18 cellular contexts compared by ENCODE assay signal in the genomic region with DNA sequence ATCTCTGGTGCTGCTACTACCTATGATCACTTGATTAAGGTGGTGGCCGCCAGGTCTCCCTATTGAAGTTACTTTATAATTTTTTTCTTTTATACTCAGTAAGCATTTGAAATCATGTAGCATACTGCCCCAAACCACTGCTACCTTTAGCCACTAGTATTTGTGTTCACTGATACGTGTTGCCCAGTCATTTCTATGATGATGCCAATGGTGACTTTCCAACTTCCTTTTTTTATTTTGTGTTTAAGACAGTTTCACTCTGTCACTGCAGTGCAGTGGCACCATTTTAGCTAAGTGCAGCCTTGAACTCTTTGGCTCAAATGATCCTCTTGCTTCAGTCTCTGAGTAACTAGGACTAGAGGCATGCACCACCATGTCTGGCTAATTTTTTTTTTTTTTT.
DNase-seq lines count a peak whose midpoint lies in the region; ATAC-seq and TF ChIP-seq lines count a peak whose summit lies in the region.
"Had no signal": no experiment of that assay in that cellular context is flagged by ENCODE, and none has a peak within 500 bp of the region (broad histone marks: within the 10 kb centered on the region; RNA-seq: fewer than 3 reads in every experiment).

No MANE protein-coding gene starts in this region.

- peak overlapping the region; percentile 17; the same call in 1 of the 2 replicates for H3K9ac ChIP-seq in OCI-LY3 (ENCODE audit: low read length)
- H3K9ac ChIP-seq in Karpas-422 (ENCODE audit: low read length) = no peak overlapping the region

- H3K4me2 ChIP-seq in OCI-LY3 (ENCODE audit: low read length) (peak overlapping the region; percentile 40), Karpas-422 (ENCODE audit: low read depth, low read length, poor library complexity, severe bottlenecking) (no peak overlapping the region)

- H3K9me3 ChIP-seq in OCI-LY3 (ENCODE audit: insufficient read depth, low read length) = peaks cover 4% of the 10 kb centered on the region; the same call in 1 of the 2 replicates
- H3K9me3 ChIP-seq in Karpas-422 (ENCODE audit: low read length) = peaks cover 21% of the 10 kb centered on the region
- H3K9me3 ChIP-seq: Caco-2 had no signal

- H3K4me3 ChIP-seq in OCI-LY3 (ENCODE audit: low read length) (no peak overlapping the region), Karpas-422 (ENCODE audit: low read length) (no peak overlapping the region)

- H3K79me2 ChIP-seq in OCI-LY3 (ENCODE audit: low read length) = no peaks in the 10 kb centered on the region
- no peaks in the 10 kb centered on the region for H3K79me2 ChIP-seq in Karpas-422 (ENCODE audit: low read length)

- no peak for DNase-seq in Karpas-422
- DNase-seq in medulla oblongata (ENCODE audit: extremely low spot score) = no peak
- no peak for DNase-seq in dedifferentiated amniotic fluid mesenchymal stem cell (ENCODE audit: extremely low spot score)
- DNase-seq in DMS53 (lab: John Stamatoyannopoulos, UW) = no peak
- DNase-seq: Caco-2, DMS79 treated with DMSO at 0.1 percent for 48 hours, H7, MM.1S, NCI-H1417 treated with DMSO at 0.1 percent for 48 hours, NCI-H2029, NCI-H510A treated with DMSO at 0.1 percent for 48 hours, SHP77, T-helper 17 cell had no signal

- no peaks in the 10 kb centered on the region for H3K36me3 ChIP-seq in OCI-LY3 (replicated peaks; ENCODE audit: low read depth, low read length)
- H3K36me3 ChIP-seq in Karpas-422 (ENCODE audit: insufficient read depth, low read length) = no peaks in the 10 kb centered on the region

- H3K27ac ChIP-seq in OCI-LY3 (ENCODE audit: low read length) = peak overlapping the region; percentile 46
- no peak overlapping the region for H3K27ac ChIP-seq in Karpas-422 (ENCODE audit: low read length)

- H3K27me3 ChIP-seq in OCI-LY3 (ENCODE audit: low read depth, low read length) (no peaks in the 10 kb centered on the region), Karpas-422 (ENCODE audit: low read length) (no peaks in the 10 kb centered on the region)

- H3K4me1 ChIP-seq in OCI-LY3 (ENCODE audit: low read length) (peaks cover 25% of the 10 kb centered on the region), Karpas-422 (ENCODE audit: low read length) (no peaks in the 10 kb centered on the region)
- H3K4me1 ChIP-seq: Caco-2 had no signal

- ATAC-seq in GM18499 (IDR thresholded peaks at IDR 0.05; ENCODE audit: insufficient read depth, unreplicated experiment) (peak; percentile 61), GM18907 (IDR thresholded peaks at IDR 0.05; ENCODE audit: unreplicated experiment) (peak; percentile 89), HG03159 (IDR thresholded peaks at IDR 0.05; ENCODE audit: unreplicated experiment) (peak; percentile 81)
- ATAC-seq: SK-N-SH treated with all-trans-retinoic acid at 6 μM for 48 hours, T-helper 17 cell had no signal

- no peak for TF ChIP-seq CTCF in OCI-LY3 (IDR thresholded peaks at IDR 0.05; ENCODE audit: low read depth, low read length)

- H4K20me1 ChIP-seq in OCI-LY3 (ENCODE audit: insufficient read depth, low read length) (no peaks in the 10 kb centered on the region), Karpas-422 (ENCODE audit: insufficient read depth, low read depth, low read length) (no peaks in the 10 kb centered on the region)

- no peaks in the 10 kb centered on the region for H3K9me2 ChIP-seq in Karpas-422 (replicated peaks; ENCODE audit: insufficient read depth, low read length)

- H2AFZ ChIP-seq in OCI-LY3 (ENCODE audit: low read depth, low read length) (0 out of 2 replicates have a peak overlapping the region, but pooled peaks have one; percentile 17), Karpas-422 (ENCODE audit: low read length) (no peak overlapping the region)
